In the genomic region with DNA sequence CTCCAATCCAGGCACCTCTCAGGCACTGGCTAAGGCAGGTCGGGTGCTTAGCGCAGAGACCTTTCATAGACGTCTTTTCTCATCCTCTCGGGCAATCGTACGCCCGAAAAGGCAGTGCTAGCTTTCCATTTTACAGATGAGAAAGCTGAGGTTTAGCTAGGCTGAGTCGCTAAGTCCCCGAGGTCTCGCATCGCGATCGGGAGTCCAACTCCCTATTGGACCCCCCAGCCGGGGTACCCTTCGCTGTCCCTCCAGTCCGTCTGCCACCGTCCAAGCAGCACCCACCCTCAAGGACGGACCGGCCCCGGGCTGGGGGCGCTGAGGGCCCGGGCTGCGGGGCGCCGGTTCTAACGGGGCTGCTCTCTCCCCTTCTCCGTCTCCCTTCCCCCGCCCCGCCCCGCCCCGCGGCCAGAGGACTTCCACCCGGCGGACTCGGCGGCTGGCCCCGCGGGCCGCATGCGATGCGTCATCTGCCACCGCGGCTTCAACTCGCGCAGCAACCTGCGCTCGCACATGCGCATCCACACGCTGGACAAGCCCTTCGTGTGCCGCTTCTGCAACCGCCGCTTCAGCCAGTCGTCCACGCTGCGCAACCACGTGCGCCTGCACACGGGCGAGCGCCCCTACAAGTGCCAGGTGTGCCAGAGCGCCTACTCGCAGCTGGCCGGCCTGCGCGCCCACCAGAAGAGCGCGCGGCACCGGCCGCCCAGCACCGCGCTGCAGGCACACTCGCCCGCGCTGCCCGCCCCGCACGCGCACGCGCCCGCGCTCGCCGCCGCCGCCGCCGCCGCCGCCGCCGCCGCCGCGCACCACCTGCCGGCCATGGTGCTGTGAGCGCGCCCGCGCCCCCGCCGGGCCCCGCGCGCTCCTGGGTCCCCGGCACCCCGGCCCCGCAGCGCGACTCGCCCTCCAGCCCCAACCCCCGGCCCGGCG, we compare ENCODE assay signal across 1 cellular context.
TF ChIP-seq lines count a peak whose summit lies in the region.

No MANE protein-coding gene starts in this region.

TF ChIP-seq in HepG2, 621 proteins besides CTCF, POLR2A, EP300 and RAD21 (continued from another document and continues in another):
- TF ChIP-seq ZNF609 (CRISPR knock-in tag; IDR thresholded peaks at IDR 0.05; ENCODE audit: borderline replicate concordance) = 0 out of 2 replicates have a peak, but pooled peaks have one; percentile 27
- no peak; the same call in 1 of the 2 replicates for TF ChIP-seq ZNF782 (CRISPR knock-in tag; IDR thresholded peaks at IDR 0.05; ENCODE audit: borderline replicate concordance)
- no peak for TF ChIP-seq ZNF333 (CRISPR knock-in tag; IDR thresholded peaks at IDR 0.05; ENCODE audit: borderline replicate concordance)
- TF ChIP-seq, protein P1, sequence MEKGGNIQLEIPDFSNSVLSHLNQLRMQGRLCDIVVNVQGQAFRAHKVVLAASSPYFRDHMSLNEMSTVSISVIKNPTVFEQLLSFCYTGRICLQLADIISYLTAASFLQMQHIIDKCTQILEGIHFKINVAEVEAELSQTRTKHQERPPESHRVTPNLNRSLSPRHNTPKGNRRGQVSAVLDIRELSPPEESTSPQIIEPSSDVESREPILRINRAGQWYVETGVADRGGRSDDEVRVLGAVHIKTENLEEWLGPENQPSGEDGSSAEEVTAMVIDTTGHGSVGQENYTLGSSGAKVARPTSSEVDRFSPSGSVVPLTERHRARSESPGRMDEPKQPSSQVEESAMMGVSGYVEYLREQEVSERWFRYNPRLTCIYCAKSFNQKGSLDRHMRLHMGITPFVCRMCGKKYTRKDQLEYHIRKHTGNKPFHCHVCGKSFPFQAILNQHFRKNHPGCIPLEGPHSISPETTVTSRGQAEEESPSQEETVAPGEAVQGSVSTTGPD (CRISPR knock-in tag; IDR thresholded peaks at IDR 0.05) = no peak
- TF ChIP-seq, protein P2, sequence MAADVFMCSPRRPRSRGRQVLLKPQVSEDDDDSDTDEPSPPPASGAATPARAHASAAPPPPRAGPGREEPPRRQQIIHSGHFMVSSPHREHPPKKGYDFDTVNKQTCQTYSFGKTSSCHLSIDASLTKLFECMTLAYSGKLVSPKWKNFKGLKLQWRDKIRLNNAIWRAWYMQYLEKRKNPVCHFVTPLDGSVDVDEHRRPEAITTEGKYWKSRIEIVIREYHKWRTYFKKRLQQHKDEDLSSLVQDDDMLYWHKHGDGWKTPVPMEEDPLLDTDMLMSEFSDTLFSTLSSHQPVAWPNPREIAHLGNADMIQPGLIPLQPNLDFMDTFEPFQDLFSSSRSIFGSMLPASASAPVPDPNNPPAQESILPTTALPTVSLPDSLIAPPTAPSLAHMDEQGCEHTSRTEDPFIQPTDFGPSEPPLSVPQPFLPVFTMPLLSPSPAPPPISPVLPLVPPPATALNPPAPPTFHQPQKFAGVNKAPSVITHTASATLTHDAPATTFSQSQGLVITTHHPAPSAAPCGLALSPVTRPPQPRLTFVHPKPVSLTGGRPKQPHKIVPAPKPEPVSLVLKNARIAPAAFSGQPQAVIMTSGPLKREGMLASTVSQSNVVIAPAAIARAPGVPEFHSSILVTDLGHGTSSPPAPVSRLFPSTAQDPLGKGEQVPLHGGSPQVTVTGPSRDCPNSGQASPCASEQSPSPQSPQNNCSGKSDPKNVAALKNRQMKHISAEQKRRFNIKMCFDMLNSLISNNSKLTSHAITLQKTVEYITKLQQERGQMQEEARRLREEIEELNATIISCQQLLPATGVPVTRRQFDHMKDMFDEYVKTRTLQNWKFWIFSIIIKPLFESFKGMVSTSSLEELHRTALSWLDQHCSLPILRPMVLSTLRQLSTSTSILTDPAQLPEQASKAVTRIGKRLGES (CRISPR knock-in tag; IDR thresholded peaks at IDR 0.05; ENCODE audit: borderline replicate concordance) = no peak
- no peak for TF ChIP-seq NFRKB (IDR thresholded peaks at IDR 0.05)
- TF ChIP-seq FOXA1 (IDR thresholded peaks at IDR 0.05) = no peak
- TF ChIP-seq FOXA1 (CRISPR knock-in tag; IDR thresholded peaks at IDR 0.05) = 0 out of 2 replicates have a peak, but pooled peaks have one; percentile 4
- peak; percentile 86 for TF ChIP-seq HOXA3 (CRISPR knock-in tag; IDR thresholded peaks at IDR 0.05)
- TF ChIP-seq, protein P3, sequence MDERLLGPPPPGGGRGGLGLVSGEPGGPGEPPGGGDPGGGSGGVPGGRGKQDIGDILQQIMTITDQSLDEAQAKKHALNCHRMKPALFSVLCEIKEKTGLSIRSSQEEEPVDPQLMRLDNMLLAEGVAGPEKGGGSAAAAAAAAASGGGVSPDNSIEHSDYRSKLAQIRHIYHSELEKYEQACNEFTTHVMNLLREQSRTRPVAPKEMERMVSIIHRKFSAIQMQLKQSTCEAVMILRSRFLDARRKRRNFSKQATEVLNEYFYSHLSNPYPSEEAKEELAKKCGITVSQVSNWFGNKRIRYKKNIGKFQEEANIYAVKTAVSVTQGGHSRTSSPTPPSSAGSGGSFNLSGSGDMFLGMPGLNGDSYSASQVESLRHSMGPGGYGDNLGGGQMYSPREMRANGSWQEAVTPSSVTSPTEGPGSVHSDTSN (CRISPR knock-in tag; IDR thresholded peaks at IDR 0.05) = no peak
- TF ChIP-seq CREM (IDR thresholded peaks at IDR 0.05) = no peak
- TF ChIP-seq CREM (CRISPR knock-in tag; IDR thresholded peaks at IDR 0.05) = no peak
- no peak for TF ChIP-seq MAFF (IDR thresholded peaks at IDR 0.05; ENCODE audit: low read depth, low read length)
- TF ChIP-seq ZNF292 (CRISPR knock-in tag; IDR thresholded peaks at IDR 0.05; ENCODE audit: borderline replicate concordance, low read depth) = no peak
- TF ChIP-seq SMARCC2 (IDR thresholded peaks at IDR 0.05) = no peak
- TF ChIP-seq ZNF660 (CRISPR knock-in tag; IDR thresholded peaks at IDR 0.05; ENCODE audit: borderline replicate concordance, low read depth) = no peak
- no peak for TF ChIP-seq ZNF512 (CRISPR knock-in tag; IDR thresholded peaks at IDR 0.05)
- TF ChIP-seq, protein P4, sequence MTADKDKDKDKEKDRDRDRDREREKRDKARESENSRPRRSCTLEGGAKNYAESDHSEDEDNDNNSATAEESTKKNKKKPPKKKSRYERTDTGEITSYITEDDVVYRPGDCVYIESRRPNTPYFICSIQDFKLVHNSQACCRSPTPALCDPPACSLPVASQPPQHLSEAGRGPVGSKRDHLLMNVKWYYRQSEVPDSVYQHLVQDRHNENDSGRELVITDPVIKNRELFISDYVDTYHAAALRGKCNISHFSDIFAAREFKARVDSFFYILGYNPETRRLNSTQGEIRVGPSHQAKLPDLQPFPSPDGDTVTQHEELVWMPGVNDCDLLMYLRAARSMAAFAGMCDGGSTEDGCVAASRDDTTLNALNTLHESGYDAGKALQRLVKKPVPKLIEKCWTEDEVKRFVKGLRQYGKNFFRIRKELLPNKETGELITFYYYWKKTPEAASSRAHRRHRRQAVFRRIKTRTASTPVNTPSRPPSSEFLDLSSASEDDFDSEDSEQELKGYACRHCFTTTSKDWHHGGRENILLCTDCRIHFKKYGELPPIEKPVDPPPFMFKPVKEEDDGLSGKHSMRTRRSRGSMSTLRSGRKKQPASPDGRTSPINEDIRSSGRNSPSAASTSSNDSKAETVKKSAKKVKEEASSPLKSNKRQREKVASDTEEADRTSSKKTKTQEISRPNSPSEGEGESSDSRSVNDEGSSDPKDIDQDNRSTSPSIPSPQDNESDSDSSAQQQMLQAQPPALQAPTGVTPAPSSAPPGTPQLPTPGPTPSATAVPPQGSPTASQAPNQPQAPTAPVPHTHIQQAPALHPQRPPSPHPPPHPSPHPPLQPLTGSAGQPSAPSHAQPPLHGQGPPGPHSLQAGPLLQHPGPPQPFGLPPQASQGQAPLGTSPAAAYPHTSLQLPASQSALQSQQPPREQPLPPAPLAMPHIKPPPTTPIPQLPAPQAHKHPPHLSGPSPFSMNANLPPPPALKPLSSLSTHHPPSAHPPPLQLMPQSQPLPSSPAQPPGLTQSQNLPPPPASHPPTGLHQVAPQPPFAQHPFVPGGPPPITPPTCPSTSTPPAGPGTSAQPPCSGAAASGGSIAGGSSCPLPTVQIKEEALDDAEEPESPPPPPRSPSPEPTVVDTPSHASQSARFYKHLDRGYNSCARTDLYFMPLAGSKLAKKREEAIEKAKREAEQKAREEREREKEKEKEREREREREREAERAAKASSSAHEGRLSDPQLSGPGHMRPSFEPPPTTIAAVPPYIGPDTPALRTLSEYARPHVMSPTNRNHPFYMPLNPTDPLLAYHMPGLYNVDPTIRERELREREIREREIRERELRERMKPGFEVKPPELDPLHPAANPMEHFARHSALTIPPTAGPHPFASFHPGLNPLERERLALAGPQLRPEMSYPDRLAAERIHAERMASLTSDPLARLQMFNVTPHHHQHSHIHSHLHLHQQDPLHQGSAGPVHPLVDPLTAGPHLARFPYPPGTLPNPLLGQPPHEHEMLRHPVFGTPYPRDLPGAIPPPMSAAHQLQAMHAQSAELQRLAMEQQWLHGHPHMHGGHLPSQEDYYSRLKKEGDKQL (CRISPR knock-in tag; IDR thresholded peaks at IDR 0.05; ENCODE audit: low read depth) = no peak
- TF ChIP-seq ELK4 (CRISPR knock-in tag; IDR thresholded peaks at IDR 0.05; ENCODE audit: borderline replicate concordance) = peak; percentile 27; the same call in 1 of the 2 replicates
- TF ChIP-seq, protein P5, sequence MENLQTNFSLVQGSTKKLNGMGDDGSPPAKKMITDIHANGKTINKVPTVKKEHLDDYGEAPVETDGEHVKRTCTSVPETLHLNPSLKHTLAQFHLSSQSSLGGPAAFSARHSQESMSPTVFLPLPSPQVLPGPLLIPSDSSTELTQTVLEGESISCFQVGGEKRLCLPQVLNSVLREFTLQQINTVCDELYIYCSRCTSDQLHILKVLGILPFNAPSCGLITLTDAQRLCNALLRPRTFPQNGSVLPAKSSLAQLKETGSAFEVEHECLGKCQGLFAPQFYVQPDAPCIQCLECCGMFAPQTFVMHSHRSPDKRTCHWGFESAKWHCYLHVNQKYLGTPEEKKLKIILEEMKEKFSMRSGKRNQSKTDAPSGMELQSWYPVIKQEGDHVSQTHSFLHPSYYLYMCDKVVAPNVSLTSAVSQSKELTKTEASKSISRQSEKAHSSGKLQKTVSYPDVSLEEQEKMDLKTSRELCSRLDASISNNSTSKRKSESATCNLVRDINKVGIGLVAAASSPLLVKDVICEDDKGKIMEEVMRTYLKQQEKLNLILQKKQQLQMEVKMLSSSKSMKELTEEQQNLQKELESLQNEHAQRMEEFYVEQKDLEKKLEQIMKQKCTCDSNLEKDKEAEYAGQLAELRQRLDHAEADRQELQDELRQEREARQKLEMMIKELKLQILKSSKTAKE (CRISPR knock-in tag; IDR thresholded peaks at IDR 0.05; ENCODE audit: borderline replicate concordance) = no peak
- TF ChIP-seq ZBTB46 (CRISPR knock-in tag; IDR thresholded peaks at IDR 0.05; ENCODE audit: borderline replicate concordance) = no peak
- TF ChIP-seq ZNF567 (CRISPR knock-in tag; IDR thresholded peaks at IDR 0.05; ENCODE audit: borderline replicate concordance) = no peak
- TF ChIP-seq NR3C1 (CRISPR knock-in tag; IDR thresholded peaks at IDR 0.05) = no peak
- TF ChIP-seq MBNL3 (CRISPR knock-in tag; conservative IDR thresholded peaks at IDR 0.05) = no peak
